Comparison of ENCODE assay signal across 9 cellular contexts in genomic region chrX:123648028-123648810, GRCh38.
A peak's percentile ranks its signal among the peaks of the same experiment; 100 is the strongest.
DNase-seq lines count a peak whose midpoint lies in the region; ATAC-seq and TF ChIP-seq lines count a peak whose summit lies in the region.
"Had no signal": no experiment of that assay in that cellular context is flagged by ENCODE, and none has a peak within 500 bp of the region (broad histone marks: within the 10 kb centered on the region; RNA-seq: fewer than 3 reads in every experiment).

No MANE protein-coding gene starts in this region.

- intact Hi-C loops in mammary epithelial cell (cut with micrococcal nuclease), result no loop called here

- no peak overlapping the region for H2BK12ac ChIP-seq in trophoblast cell (ENCODE audit: low read length)

- WGBS in trophoblast cell (ENCODE audit: extremely low coverage, insufficient coverage, insufficient read length), result no CpG with 5 or more reads among the region's 20 CpGs
- 72% methylated on average over 18 of the region's 20 CpGs for WGBS in mammary epithelial cell (ENCODE audit: low coverage, missing lambda C conversion rate)

- H3K4me1 ChIP-seq in ES-I3 (ENCODE audit: insufficient read depth, low read length), result peaks cover 6% of the 10 kb centered on the region; the same call in 1 of the 2 replicates
- peaks cover 4% of the 10 kb centered on the region in 2 experiments for H3K4me1 ChIP-seq in trophoblast cell (ENCODE audit: control insufficient read depth in 1 of 2, insufficient read depth in 2 of 2, low read length in 2 of 2)
- no peaks in the 10 kb centered on the region for H3K4me1 ChIP-seq in mammary epithelial cell (ENCODE audit: insufficient read depth, low read length)

- no peaks in the 10 kb centered on the region for H3K79me1 ChIP-seq in trophoblast cell (ENCODE audit: low read length)

- H3K4me2 ChIP-seq in trophoblast cell (ENCODE audit: low read length) (peak overlapping the region; percentile 48), mammary epithelial cell (ENCODE audit: insufficient read depth, low read depth, low read length) (no peak overlapping the region)

- no peak overlapping the region for H2BK120ac ChIP-seq in trophoblast cell (ENCODE audit: insufficient read depth, low read length, poor library complexity)

- no peak overlapping the region for H4K12ac ChIP-seq in trophoblast cell (ENCODE audit: low read depth, low read length)

- no peak overlapping the region for H4K91ac ChIP-seq in trophoblast cell (ENCODE audit: low read depth, low read length)

- ATAC-seq in GM19324 (IDR thresholded peaks at IDR 0.05; ENCODE audit: low FRiP score, unreplicated experiment), result no peak

- no peak overlapping the region for H4K8ac ChIP-seq in trophoblast cell (ENCODE audit: low read depth, low read length)

- dilution Hi-C loops in mammary epithelial cell (cut with HindIII; ENCODE audit: low sequenced_read_pairs), result no loop called here

- no peak overlapping the region for H2AK5ac ChIP-seq in trophoblast cell (ENCODE audit: low read length)

- no peak for TF ChIP-seq CTCF in epithelial cell of esophagus (IDR thresholded peaks at IDR 0.05; ENCODE audit: insufficient read depth, low read depth, low read length, missing control alignments)
- TF ChIP-seq CTCF in mammary epithelial cell (conservative IDR thresholded peaks at IDR 0.05 in 1 of 2, IDR thresholded peaks at IDR 0.05 in 1 of 2; ENCODE audit: extremely low read depth in 1 of 2, insufficient read depth in 1 of 2, low read depth in 1 of 2, low read length in 2 of 2), result no peak

- H3K27ac ChIP-seq in trophoblast cell (ENCODE audit: low read depth, low read length) (no peak overlapping the region), mammary epithelial cell (ENCODE audit: insufficient read depth, low read depth, low read length) (no peak overlapping the region)
- H3K27ac ChIP-seq: skin epidermis had no signal

- in situ Hi-C loops in mammary epithelial cell (cut with MboI; ENCODE audit: low sequenced_read_pairs in 2 of 2), result no loop called here

- no peak overlapping the region for H3K4me3 ChIP-seq in epithelial cell of esophagus (ENCODE audit: low read length)
- no peak overlapping the region for H3K4me3 ChIP-seq in trophoblast cell (ENCODE audit: low read depth, low read length)
- H3K4me3 ChIP-seq in mammary epithelial cell (replicated peaks in 1 of 3; ENCODE audit: insufficient read depth in 1 of 3, low read depth in 2 of 3, low read length in 3 of 3), result no peak overlapping the region
- H3K4me3 ChIP-seq: skin epidermis had no signal

- H3K18ac ChIP-seq in trophoblast cell (ENCODE audit: low read length), result no peak overlapping the region

- H4K20me1 ChIP-seq in mammary epithelial cell (ENCODE audit: insufficient read depth, low read length), result no peaks in the 10 kb centered on the region

- no peak overlapping the region for H3K4ac ChIP-seq in trophoblast cell (ENCODE audit: low read depth, low read length)

- H3K36me3 ChIP-seq in ES-I3 (ENCODE audit: insufficient read depth, low read length), result no peaks in the 10 kb centered on the region
- no peaks in the 10 kb centered on the region for H3K36me3 ChIP-seq in trophoblast cell (ENCODE audit: control insufficient read depth in 1 of 2, insufficient read depth in 2 of 2, low read length in 2 of 2)
- H3K36me3 ChIP-seq in mammary epithelial cell (ENCODE audit: insufficient read depth, low read length), result no peaks in the 10 kb centered on the region

- H3K79me2 ChIP-seq in trophoblast cell (ENCODE audit: control insufficient read depth, insufficient read depth, low read length, poor library complexity) (no peaks in the 10 kb centered on the region), mammary epithelial cell (ENCODE audit: insufficient read depth, low read length) (peaks cover 32% of the 10 kb centered on the region)

- H3K9ac ChIP-seq in ES-I3 (ENCODE audit: low read depth, low read length) (peak overlapping the region; percentile 49; the same call in 1 of the 2 replicates), trophoblast cell (ENCODE audit: low read length) (no peak overlapping the region), mammary epithelial cell (ENCODE audit: insufficient read depth, low read length) (no peak overlapping the region)

- no peaks in the 10 kb centered on the region for H3K27me3 ChIP-seq in trophoblast cell (ENCODE audit: insufficient read depth, low read length)
- H3K27me3 ChIP-seq in mammary epithelial cell (ENCODE audit: insufficient read depth, low read length), result no peaks in the 10 kb centered on the region

- CTCF ChIA-PET in mammary epithelial cell (lab: Charles Lee; ENCODE audit: low non-redundant PET), result no interaction called here

- H2BK5ac ChIP-seq in trophoblast cell (ENCODE audit: low read depth, low read length, poor library complexity), result no peak overlapping the region

- no peak overlapping the region for H2AFZ ChIP-seq in trophoblast cell (ENCODE audit: insufficient read depth, low read length, poor library complexity)
- H2AFZ ChIP-seq in mammary epithelial cell (ENCODE audit: low read depth, low read length), result no peak overlapping the region

- H3K14ac ChIP-seq in trophoblast cell (ENCODE audit: low read length), result no peak overlapping the region

- peak; percentile 79 for DNase-seq in NCI-H510A treated with DMSO at 0.1 percent for 48 hours (lab: John Stamatoyannopoulos, UW)
- DNase-seq in epithelial cell of esophagus (ENCODE audit: low read depth), result peak; percentile 70
- DNase-seq in trophoblast cell, result no peak
- no peak for DNase-seq in mammary epithelial cell
- DNase-seq in NCI-H446 treated with DMSO at 0.1 percent for 48 hours (lab: John Stamatoyannopoulos, UW), result no peak
- no peak for DNase-seq in GF-D8 (lab: John Stamatoyannopoulos, UW)

- no peak overlapping the region for H3K23ac ChIP-seq in trophoblast cell (ENCODE audit: low read length)

- BruUV-seq in mammary epithelial cell (replicated peaks; lab: Mats Ljungman, UMichigan), result no TSS peak

- no peaks in the 10 kb centered on the region for H3K9me3 ChIP-seq in ES-I3 (ENCODE audit: control insufficient read depth, insufficient read depth, low read length)
- no peaks in the 10 kb centered on the region for H3K9me3 ChIP-seq in trophoblast cell (ENCODE audit: insufficient read depth, low read depth, low read length)
- no peaks in the 10 kb centered on the region for H3K9me3 ChIP-seq in mammary epithelial cell (replicated peaks; ENCODE audit: insufficient read depth, low read length)

Comparison
In these comparisons a context has a peak if more than half of its experiments do, and no peak if none do; other contexts are left out.
1. DNase-seq: peak in NCI-H510A treated with DMSO at 0.1 percent for 48 hours (single experiment) and epithelial cell of esophagus (single experiment); none in trophoblast cell (0 of 2), mammary epithelial cell (single experiment), NCI-H446 treated with DMSO at 0.1 percent for 48 hours (single experiment) and GF-D8 (single experiment).